Comparison of ENCODE assay signal across 10 cellular contexts in genomic region chr9:31597977-31598376, GRCh38.
DNase-seq lines count a peak whose midpoint lies in the region; ATAC-seq and TF ChIP-seq lines count a peak whose summit lies in the region.
"Had no signal": no experiment of that assay in that cellular context is flagged by ENCODE, and none has a peak within 500 bp of the region (broad histone marks: within the 10 kb centered on the region; RNA-seq: fewer than 3 reads in every experiment).

No MANE protein-coding gene starts in this region.

- no peak overlapping the region for H3K4me3 Mint-ChIP-seq in activated naive CD8-positive, alpha-beta T cell treated with anti-CD3 and anti-CD28 coated beads, Interleukin-2, amount 10 ng/mL, durations not matched to agents 7 days and 5 days
- no peak overlapping the region for H3K4me3 Mint-ChIP-seq in activated naive CD8-positive, alpha-beta T cell treated with anti-CD3 and anti-CD28 coated beads, Interleukin-2, amount 50 U/mL, for 24 hours
- H3K4me3 Mint-ChIP-seq in stimulated activated effector memory CD8-positive, alpha-beta T cell treated with anti-CD3 and anti-CD28 coated beads, Interleukin-12 subunit alpha, Interleukin-12 subunit beta, amount 100 ng/mL, for 72 hours, result no peak overlapping the region
- no peak overlapping the region for H3K4me3 Mint-ChIP-seq in activated T-cell treated with anti-CD3 and anti-CD28 coated beads, Interleukin-2, amount 50 U/mL, for 4 hours
- H3K4me3 Mint-ChIP-seq: naive B cell; T-helper 2 cell treated with Interferon-gamma antibody and Interleukin-4, amounts not matched to agents 5 μg/mL and 100 μg/mL, for 36 hours had no signal

- H3K36me3 Mint-ChIP-seq in activated naive CD8-positive, alpha-beta T cell treated with anti-CD3 and anti-CD28 coated beads, Interleukin-2, amount 10 ng/mL, durations not matched to agents 7 days and 5 days, result no peaks in the 10 kb centered on the region
- H3K36me3 Mint-ChIP-seq in activated naive CD8-positive, alpha-beta T cell treated with anti-CD3 and anti-CD28 coated beads, Interleukin-2, amount 50 U/mL, for 24 hours (ENCODE audit: low read depth), result no peaks in the 10 kb centered on the region
- H3K36me3 Mint-ChIP-seq in stimulated activated effector memory CD8-positive, alpha-beta T cell treated with anti-CD3 and anti-CD28 coated beads, Interleukin-12 subunit alpha, Interleukin-12 subunit beta, amount 100 ng/mL, for 72 hours, result no peaks in the 10 kb centered on the region
- no peaks in the 10 kb centered on the region for H3K36me3 Mint-ChIP-seq in activated T-cell treated with anti-CD3 and anti-CD28 coated beads, Interleukin-2, amount 50 U/mL, for 4 hours (ENCODE audit: insufficient read depth)
- H3K36me3 Mint-ChIP-seq: naive B cell had no signal

- in situ Hi-C loops in astrocyte of the cerebellum (cut with HindIII; ENCODE audit: low sequenced_read_pairs), result no loop called here

- ATAC-seq in activated naive CD8-positive, alpha-beta T cell treated with anti-CD3 and anti-CD28 coated beads, Interleukin-2, amount 10 ng/mL, durations not matched to agents 7 days and 5 days (ENCODE audit: low read depth), result peak; percentile 52
- ATAC-seq in activated naive CD8-positive, alpha-beta T cell treated with anti-CD3 and anti-CD28 coated beads, Interleukin-2, amount 50 U/mL, for 24 hours, result no peak
- ATAC-seq in HG03378 (IDR thresholded peaks at IDR 0.05; ENCODE audit: unreplicated experiment), result peak; percentile 88
- peak; percentile 64 for ATAC-seq in stimulated activated effector memory CD8-positive, alpha-beta T cell treated with anti-CD3 and anti-CD28 coated beads, Interleukin-12 subunit alpha, Interleukin-12 subunit beta, amount 100 ng/mL, for 72 hours
- no peak for ATAC-seq in activated T-cell treated with anti-CD3 and anti-CD28 coated beads, Interleukin-2, amount 50 U/mL, for 4 hours

- no peaks in the 10 kb centered on the region for H3K27me3 Mint-ChIP-seq in activated naive CD8-positive, alpha-beta T cell treated with anti-CD3 and anti-CD28 coated beads, Interleukin-2, amount 10 ng/mL, durations not matched to agents 7 days and 5 days
- H3K27me3 Mint-ChIP-seq in activated naive CD8-positive, alpha-beta T cell treated with anti-CD3 and anti-CD28 coated beads, Interleukin-2, amount 50 U/mL, for 24 hours, result no peaks in the 10 kb centered on the region
- no peaks in the 10 kb centered on the region for H3K27me3 Mint-ChIP-seq in activated T-cell treated with anti-CD3 and anti-CD28 coated beads, Interleukin-2, amount 50 U/mL, for 4 hours (ENCODE audit: low read depth)
- H3K27me3 Mint-ChIP-seq: naive B cell had no signal

- H3K4me3 ChIP-seq in astrocyte of the cerebellum (ENCODE audit: low read depth, low read length), result no peak overlapping the region

- peaks cover 3% of the 10 kb centered on the region for H3K4me1 Mint-ChIP-seq in activated naive CD8-positive, alpha-beta T cell treated with anti-CD3 and anti-CD28 coated beads, Interleukin-2, amount 10 ng/mL, durations not matched to agents 7 days and 5 days
- peaks cover 5% of the 10 kb centered on the region for H3K4me1 Mint-ChIP-seq in activated naive CD8-positive, alpha-beta T cell treated with anti-CD3 and anti-CD28 coated beads, Interleukin-2, amount 50 U/mL, for 24 hours
- H3K4me1 Mint-ChIP-seq in stimulated activated effector memory CD8-positive, alpha-beta T cell treated with anti-CD3 and anti-CD28 coated beads, Interleukin-12 subunit alpha, Interleukin-12 subunit beta, amount 100 ng/mL, for 72 hours, result peaks cover 6% of the 10 kb centered on the region
- peaks cover 9% of the 10 kb centered on the region for H3K4me1 Mint-ChIP-seq in activated T-cell treated with anti-CD3 and anti-CD28 coated beads, Interleukin-2, amount 50 U/mL, for 4 hours (ENCODE audit: low read depth)
- H3K4me1 Mint-ChIP-seq: naive B cell had no signal

- no peak overlapping the region for H3K27ac Mint-ChIP-seq in activated naive CD8-positive, alpha-beta T cell treated with anti-CD3 and anti-CD28 coated beads, Interleukin-2, amount 10 ng/mL, durations not matched to agents 7 days and 5 days
- no peak overlapping the region for H3K27ac Mint-ChIP-seq in activated naive CD8-positive, alpha-beta T cell treated with anti-CD3 and anti-CD28 coated beads, Interleukin-2, amount 50 U/mL, for 24 hours
- H3K27ac Mint-ChIP-seq in stimulated activated effector memory CD8-positive, alpha-beta T cell treated with anti-CD3 and anti-CD28 coated beads, Interleukin-12 subunit alpha, Interleukin-12 subunit beta, amount 100 ng/mL, for 72 hours, result no peak overlapping the region
- H3K27ac Mint-ChIP-seq: naive B cell; T-helper 2 cell treated with Interferon-gamma antibody and Interleukin-4, amounts not matched to agents 5 μg/mL and 100 μg/mL, for 36 hours had no signal

- no peak for TF ChIP-seq CTCF in astrocyte of the cerebellum (IDR thresholded peaks at IDR 0.05; ENCODE audit: low read depth, low read length, missing control alignments)

- H3K9me3 Mint-ChIP-seq in activated naive CD8-positive, alpha-beta T cell treated with anti-CD3 and anti-CD28 coated beads, Interleukin-2, amount 10 ng/mL, durations not matched to agents 7 days and 5 days, result no peaks in the 10 kb centered on the region
- H3K9me3 Mint-ChIP-seq in activated naive CD8-positive, alpha-beta T cell treated with anti-CD3 and anti-CD28 coated beads, Interleukin-2, amount 50 U/mL, for 24 hours, result no peaks in the 10 kb centered on the region
- H3K9me3 Mint-ChIP-seq in stimulated activated effector memory CD8-positive, alpha-beta T cell treated with anti-CD3 and anti-CD28 coated beads, Interleukin-12 subunit alpha, Interleukin-12 subunit beta, amount 100 ng/mL, for 72 hours, result no peaks in the 10 kb centered on the region
- no peaks in the 10 kb centered on the region for H3K9me3 Mint-ChIP-seq in activated T-cell treated with anti-CD3 and anti-CD28 coated beads, Interleukin-2, amount 50 U/mL, for 4 hours
- H3K9me3 Mint-ChIP-seq: naive B cell; T-helper 2 cell treated with Interferon-gamma antibody and Interleukin-4, amounts not matched to agents 5 μg/mL and 100 μg/mL, for 36 hours had no signal

- POLR2A ChIA-PET in activated naive CD8-positive, alpha-beta T cell treated with anti-CD3 and anti-CD28 coated beads, Interleukin-2, amount 10 ng/mL, durations not matched to agents 7 days and 5 days (lab: Charles Lee), result interaction anchor here (0.6 kb wide), 1 partner anchor 954 kb away, joined by 3 read pairs; the partner anchor contains the start of gene SMIM27

- no peak for DNase-seq in activated naive CD8-positive, alpha-beta T cell treated with anti-CD3 and anti-CD28 coated beads, Interleukin-2, amount 10 ng/mL, durations not matched to agents 7 days and 5 days
- DNase-seq in activated naive CD8-positive, alpha-beta T cell treated with anti-CD3 and anti-CD28 coated beads, Interleukin-2, amount 50 U/mL, for 24 hours, result no peak
- DNase-seq in astrocyte of the cerebellum (ENCODE audit: low read depth) (peak; percentile 12), cerebellar nuclear complex (lab: John Stamatoyannopoulos, UW) (no peak), NCI-H1105 treated with DMSO at 0.1 percent for 48 hours (lab: John Stamatoyannopoulos, UW) (no peak)
- no peak for DNase-seq in stimulated activated effector memory CD8-positive, alpha-beta T cell treated with anti-CD3 and anti-CD28 coated beads, Interleukin-12 subunit alpha, Interleukin-12 subunit beta, amount 100 ng/mL, for 72 hours (ENCODE audit: low spot score in 2 of 2)
- no peak for DNase-seq in activated T-cell treated with anti-CD3 and anti-CD28 coated beads, Interleukin-2, amount 50 U/mL, for 4 hours
- DNase-seq: naive B cell had no signal

Comparison
In these comparisons a context has a peak if more than half of its experiments do, and no peak if none do; other contexts are left out.
1. ATAC-seq: peak in activated naive CD8-positive, alpha-beta T cell treated with anti-CD3 and anti-CD28 coated beads, Interleukin-2, amount 10 ng/mL, durations not matched to agents 7 days and 5 days (single experiment), HG03378 (single experiment) and stimulated activated effector memory CD8-positive, alpha-beta T cell treated with anti-CD3 and anti-CD28 coated beads, Interleukin-12 subunit alpha, Interleukin-12 subunit beta, amount 100 ng/mL, for 72 hours (single experiment); none in activated naive CD8-positive, alpha-beta T cell treated with anti-CD3 and anti-CD28 coated beads, Interleukin-2, amount 50 U/mL, for 24 hours (single experiment) and activated T-cell treated with anti-CD3 and anti-CD28 coated beads, Interleukin-2, amount 50 U/mL, for 4 hours (0 of 2).